In the genomic region with DNA sequence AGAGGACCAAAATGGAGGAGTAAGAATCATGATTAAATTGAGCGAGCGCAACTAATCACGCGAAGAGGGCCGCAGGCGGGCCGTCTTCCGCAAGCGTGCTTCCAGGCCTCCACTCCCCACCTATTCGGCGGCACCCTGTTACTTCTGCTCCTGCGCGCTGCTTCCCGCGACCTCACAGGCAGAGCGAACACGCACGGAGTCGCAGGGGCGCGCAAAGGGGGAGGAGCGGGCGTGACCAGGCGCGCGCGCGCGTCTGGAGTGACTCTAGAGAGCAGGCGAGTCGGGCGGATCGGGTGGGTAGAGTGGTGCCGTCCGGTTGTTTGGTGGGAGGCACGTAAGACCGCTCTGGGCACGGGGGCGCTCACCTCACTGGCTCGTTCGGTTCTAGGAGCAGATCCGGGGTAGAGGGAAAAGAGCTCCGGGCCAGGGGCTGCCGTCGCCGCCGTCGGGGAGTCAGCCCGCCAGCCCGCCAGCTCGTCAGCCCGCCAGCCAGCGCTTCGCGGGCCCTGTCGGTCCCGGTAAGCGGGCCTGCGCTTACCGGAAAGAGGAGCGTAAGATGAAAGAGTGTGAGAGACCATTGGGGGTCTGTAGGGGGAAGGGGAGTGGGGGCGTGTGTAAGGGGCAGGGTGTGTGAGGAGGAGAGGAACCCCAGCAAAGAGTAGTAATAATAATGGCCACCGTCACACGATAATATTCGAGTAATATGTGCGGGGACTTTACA, we compare ENCODE assay signal across 1 cellular context.
TF ChIP-seq lines count a peak whose summit lies in the region.

A gene (plus strand): TSS at position 377 of the 721 bp plus-strand sequence. CDS start 4,652 bp downstream, outside the sequence.

TF ChIP-seq in K562, 482 proteins besides CTCF, POLR2A, EP300 and RAD21 (continued from another document and continues in another):
- TF ChIP-seq, protein P1, sequence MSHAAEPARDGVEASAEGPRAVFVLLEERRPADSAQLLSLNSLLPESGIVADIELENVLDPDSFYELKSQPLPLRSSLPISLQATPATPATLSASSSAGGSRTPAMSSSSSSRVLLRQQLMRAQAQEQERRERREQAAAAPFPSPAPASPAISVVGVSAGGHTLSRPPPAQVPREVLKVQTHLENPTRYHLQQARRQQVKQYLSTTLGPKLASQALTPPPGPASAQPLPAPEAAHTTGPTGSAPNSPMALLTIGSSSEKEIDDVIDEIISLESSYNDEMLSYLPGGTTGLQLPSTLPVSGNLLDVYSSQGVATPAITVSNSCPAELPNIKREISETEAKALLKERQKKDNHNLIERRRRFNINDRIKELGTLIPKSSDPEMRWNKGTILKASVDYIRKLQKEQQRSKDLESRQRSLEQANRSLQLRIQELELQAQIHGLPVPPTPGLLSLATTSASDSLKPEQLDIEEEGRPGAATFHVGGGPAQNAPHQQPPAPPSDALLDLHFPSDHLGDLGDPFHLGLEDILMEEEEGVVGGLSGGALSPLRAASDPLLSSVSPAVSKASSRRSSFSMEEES (CRISPR knock-in tag; IDR thresholded peaks at IDR 0.05), result no peak
- TF ChIP-seq BHLHE40 (IDR thresholded peaks at IDR 0.05; ENCODE audit: low read length), result peak; percentile 72; the same call in 1 of the 2 replicates
- TF ChIP-seq ZNF24 (IDR thresholded peaks at IDR 0.05), result peak; percentile 34; the same call in 1 of the 2 replicates
- peak; percentile 61; the same call in 1 of the 2 replicates for TF ChIP-seq ZNF766 (CRISPR knock-in tag; conservative IDR thresholded peaks at IDR 0.05)
- 0 out of 2 replicates have a peak, but pooled peaks have one; percentile 11 for TF ChIP-seq NFRKB (IDR thresholded peaks at IDR 0.05; ENCODE audit: low read depth)
- no peak for TF ChIP-seq HMG20A (CRISPR knock-in tag; conservative IDR thresholded peaks at IDR 0.05)
- TF ChIP-seq, protein P2, sequence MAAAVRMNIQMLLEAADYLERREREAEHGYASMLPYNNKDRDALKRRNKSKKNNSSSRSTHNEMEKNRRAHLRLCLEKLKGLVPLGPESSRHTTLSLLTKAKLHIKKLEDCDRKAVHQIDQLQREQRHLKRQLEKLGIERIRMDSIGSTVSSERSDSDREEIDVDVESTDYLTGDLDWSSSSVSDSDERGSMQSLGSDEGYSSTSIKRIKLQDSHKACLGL (CRISPR knock-in tag; IDR thresholded peaks at IDR 0.05; ENCODE audit: borderline replicate concordance, poor library complexity, severe bottlenecking), result no peak
- TF ChIP-seq FIP1L1 (IDR thresholded peaks at IDR 0.05; ENCODE audit: low read depth, low read length, poor library complexity, severe bottlenecking), result peak; percentile 91
- 0 out of 2 replicates have a peak, but pooled peaks have one; percentile 14 for TF ChIP-seq DPF2 (IDR thresholded peaks at IDR 0.05)
- 0 out of 2 replicates have a peak, but pooled peaks have one; percentile 13 for TF ChIP-seq SMAD3 (CRISPR knock-in tag; conservative IDR thresholded peaks at IDR 0.05)
- peak; percentile 43 for TF ChIP-seq MTA3 (IDR thresholded peaks at IDR 0.05; ENCODE audit: borderline replicate concordance)
- no peak for TF ChIP-seq ZNF212 (CRISPR knock-in tag; IDR thresholded peaks at IDR 0.05)
- peak; percentile 65 for TF ChIP-seq HNRNPLL (IDR thresholded peaks at IDR 0.05; ENCODE audit: low read depth, low read length, poor library complexity, severe bottlenecking)
- peak; percentile 61 for TF ChIP-seq RBBP5 (IDR thresholded peaks at IDR 0.05; ENCODE audit: borderline replicate concordance, insufficient read depth, low read length, poor library complexity, severe bottlenecking)
- peak; percentile 93 for TF ChIP-seq POLR2G (IDR thresholded peaks at IDR 0.05; ENCODE audit: low read depth, low read length)
- peak; percentile 92 for TF ChIP-seq RBFOX2 (IDR thresholded peaks at IDR 0.05; ENCODE audit: low read depth, low read length)
- TF ChIP-seq ILK (tag; IDR thresholded peaks at IDR 0.05; ENCODE audit: borderline replicate concordance, low read depth), result no peak
- no peak for TF ChIP-seq ZNF589 (CRISPR knock-in tag; IDR thresholded peaks at IDR 0.05; ENCODE audit: low read depth)
- TF ChIP-seq, protein P3, sequence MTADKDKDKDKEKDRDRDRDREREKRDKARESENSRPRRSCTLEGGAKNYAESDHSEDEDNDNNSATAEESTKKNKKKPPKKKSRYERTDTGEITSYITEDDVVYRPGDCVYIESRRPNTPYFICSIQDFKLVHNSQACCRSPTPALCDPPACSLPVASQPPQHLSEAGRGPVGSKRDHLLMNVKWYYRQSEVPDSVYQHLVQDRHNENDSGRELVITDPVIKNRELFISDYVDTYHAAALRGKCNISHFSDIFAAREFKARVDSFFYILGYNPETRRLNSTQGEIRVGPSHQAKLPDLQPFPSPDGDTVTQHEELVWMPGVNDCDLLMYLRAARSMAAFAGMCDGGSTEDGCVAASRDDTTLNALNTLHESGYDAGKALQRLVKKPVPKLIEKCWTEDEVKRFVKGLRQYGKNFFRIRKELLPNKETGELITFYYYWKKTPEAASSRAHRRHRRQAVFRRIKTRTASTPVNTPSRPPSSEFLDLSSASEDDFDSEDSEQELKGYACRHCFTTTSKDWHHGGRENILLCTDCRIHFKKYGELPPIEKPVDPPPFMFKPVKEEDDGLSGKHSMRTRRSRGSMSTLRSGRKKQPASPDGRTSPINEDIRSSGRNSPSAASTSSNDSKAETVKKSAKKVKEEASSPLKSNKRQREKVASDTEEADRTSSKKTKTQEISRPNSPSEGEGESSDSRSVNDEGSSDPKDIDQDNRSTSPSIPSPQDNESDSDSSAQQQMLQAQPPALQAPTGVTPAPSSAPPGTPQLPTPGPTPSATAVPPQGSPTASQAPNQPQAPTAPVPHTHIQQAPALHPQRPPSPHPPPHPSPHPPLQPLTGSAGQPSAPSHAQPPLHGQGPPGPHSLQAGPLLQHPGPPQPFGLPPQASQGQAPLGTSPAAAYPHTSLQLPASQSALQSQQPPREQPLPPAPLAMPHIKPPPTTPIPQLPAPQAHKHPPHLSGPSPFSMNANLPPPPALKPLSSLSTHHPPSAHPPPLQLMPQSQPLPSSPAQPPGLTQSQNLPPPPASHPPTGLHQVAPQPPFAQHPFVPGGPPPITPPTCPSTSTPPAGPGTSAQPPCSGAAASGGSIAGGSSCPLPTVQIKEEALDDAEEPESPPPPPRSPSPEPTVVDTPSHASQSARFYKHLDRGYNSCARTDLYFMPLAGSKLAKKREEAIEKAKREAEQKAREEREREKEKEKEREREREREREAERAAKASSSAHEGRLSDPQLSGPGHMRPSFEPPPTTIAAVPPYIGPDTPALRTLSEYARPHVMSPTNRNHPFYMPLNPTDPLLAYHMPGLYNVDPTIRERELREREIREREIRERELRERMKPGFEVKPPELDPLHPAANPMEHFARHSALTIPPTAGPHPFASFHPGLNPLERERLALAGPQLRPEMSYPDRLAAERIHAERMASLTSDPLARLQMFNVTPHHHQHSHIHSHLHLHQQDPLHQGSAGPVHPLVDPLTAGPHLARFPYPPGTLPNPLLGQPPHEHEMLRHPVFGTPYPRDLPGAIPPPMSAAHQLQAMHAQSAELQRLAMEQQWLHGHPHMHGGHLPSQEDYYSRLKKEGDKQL (CRISPR knock-in tag; IDR thresholded peaks at IDR 0.05; ENCODE audit: borderline replicate concordance), result no peak
- TF ChIP-seq RBM39 (optimal IDR thresholded peaks at IDR 0.05; ENCODE audit: low read depth, low read length), result no peak
- TF ChIP-seq NFXL1 (CRISPR knock-in tag; IDR thresholded peaks at IDR 0.05), result no peak
- TF ChIP-seq KAT7 (CRISPR knock-in tag; IDR thresholded peaks at IDR 0.05; ENCODE audit: borderline replicate concordance), result peak; percentile 67; the same call in 1 of the 2 replicates
- TF ChIP-seq TCF7 (IDR thresholded peaks at IDR 0.05; ENCODE audit: borderline replicate concordance), result no peak
- peak in 1 of 2 experiments; percentile 26; a peak in 1 of 4 replicates for TF ChIP-seq TBL1XR1 (IDR thresholded peaks at IDR 0.05; ENCODE audit: low read length in 2 of 2)
- no peak; the same call in 1 of the 2 replicates for TF ChIP-seq FOXM1 (IDR thresholded peaks at IDR 0.05; ENCODE audit: low read depth)
- TF ChIP-seq FOXM1 (CRISPR knock-in tag; IDR thresholded peaks at IDR 0.05; ENCODE audit: low read depth), result 0 out of 2 replicates have a peak, but pooled peaks have one; percentile 54
- TF ChIP-seq ZNF707 (CRISPR knock-in tag; conservative IDR thresholded peaks at IDR 0.05), result 0 out of 2 replicates have a peak, but pooled peaks have one; percentile 29
- TF ChIP-seq HDAC6 (IDR thresholded peaks at IDR 0.05; ENCODE audit: low read depth, low read length), result no peak
- TF ChIP-seq BRF1 (IDR thresholded peaks at IDR 0.05; ENCODE audit: borderline replicate concordance, extremely low read depth, insufficient read length), result no peak
- no peak for TF ChIP-seq CREBBP (IDR thresholded peaks at IDR 0.05; ENCODE audit: low read depth, low read length)
- peak; percentile 88 for TF ChIP-seq HMGN3 (IDR thresholded peaks at IDR 0.05; ENCODE audit: borderline replicate concordance, extremely low read depth, insufficient read length, low read depth, low read length)
- TF ChIP-seq ZNF431 (CRISPR knock-in tag; IDR thresholded peaks at IDR 0.05), result peak; percentile 69
- TF ChIP-seq, protein P4, sequence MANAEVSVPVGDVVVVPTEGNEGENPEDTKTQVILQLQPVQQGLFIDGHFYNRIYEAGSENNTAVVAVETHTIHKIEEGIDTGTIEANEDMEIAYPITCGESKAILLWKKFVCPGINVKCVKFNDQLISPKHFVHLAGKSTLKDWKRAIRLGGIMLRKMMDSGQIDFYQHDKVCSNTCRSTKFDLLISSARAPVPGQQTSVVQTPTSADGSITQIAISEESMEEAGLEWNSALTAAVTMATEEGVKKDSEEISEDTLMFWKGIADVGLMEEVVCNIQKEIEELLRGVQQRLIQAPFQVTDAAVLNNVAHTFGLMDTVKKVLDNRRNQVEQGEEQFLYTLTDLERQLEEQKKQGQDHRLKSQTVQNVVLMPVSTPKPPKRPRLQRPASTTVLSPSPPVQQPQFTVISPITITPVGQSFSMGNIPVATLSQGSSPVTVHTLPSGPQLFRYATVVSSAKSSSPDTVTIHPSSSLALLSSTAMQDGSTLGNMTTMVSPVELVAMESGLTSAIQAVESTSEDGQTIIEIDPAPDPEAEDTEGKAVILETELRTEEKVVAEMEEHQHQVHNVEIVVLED (CRISPR knock-in tag; IDR thresholded peaks at IDR 0.05), result peak; percentile 95
- no peak for TF ChIP-seq KAT8 (IDR thresholded peaks at IDR 0.05; ENCODE audit: low read depth)
- no peak for TF ChIP-seq CBX2 (IDR thresholded peaks at IDR 0.05; ENCODE audit: insufficient read depth, low read length, poor library complexity, severe bottlenecking)
- TF ChIP-seq, protein P5, sequence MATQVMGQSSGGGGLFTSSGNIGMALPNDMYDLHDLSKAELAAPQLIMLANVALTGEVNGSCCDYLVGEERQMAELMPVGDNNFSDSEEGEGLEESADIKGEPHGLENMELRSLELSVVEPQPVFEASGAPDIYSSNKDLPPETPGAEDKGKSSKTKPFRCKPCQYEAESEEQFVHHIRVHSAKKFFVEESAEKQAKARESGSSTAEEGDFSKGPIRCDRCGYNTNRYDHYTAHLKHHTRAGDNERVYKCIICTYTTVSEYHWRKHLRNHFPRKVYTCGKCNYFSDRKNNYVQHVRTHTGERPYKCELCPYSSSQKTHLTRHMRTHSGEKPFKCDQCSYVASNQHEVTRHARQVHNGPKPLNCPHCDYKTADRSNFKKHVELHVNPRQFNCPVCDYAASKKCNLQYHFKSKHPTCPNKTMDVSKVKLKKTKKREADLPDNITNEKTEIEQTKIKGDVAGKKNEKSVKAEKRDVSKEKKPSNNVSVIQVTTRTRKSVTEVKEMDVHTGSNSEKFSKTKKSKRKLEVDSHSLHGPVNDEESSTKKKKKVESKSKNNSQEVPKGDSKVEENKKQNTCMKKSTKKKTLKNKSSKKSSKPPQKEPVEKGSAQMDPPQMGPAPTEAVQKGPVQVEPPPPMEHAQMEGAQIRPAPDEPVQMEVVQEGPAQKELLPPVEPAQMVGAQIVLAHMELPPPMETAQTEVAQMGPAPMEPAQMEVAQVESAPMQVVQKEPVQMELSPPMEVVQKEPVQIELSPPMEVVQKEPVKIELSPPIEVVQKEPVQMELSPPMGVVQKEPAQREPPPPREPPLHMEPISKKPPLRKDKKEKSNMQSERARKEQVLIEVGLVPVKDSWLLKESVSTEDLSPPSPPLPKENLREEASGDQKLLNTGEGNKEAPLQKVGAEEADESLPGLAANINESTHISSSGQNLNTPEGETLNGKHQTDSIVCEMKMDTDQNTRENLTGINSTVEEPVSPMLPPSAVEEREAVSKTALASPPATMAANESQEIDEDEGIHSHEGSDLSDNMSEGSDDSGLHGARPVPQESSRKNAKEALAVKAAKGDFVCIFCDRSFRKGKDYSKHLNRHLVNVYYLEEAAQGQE (CRISPR knock-in tag; IDR thresholded peaks at IDR 0.05; ENCODE audit: low read depth), result peak; percentile 61
- peak; percentile 28 to 80; a peak in 2 of 4 replicates for TF ChIP-seq NONO (IDR thresholded peaks at IDR 0.05; ENCODE audit: low read depth in 2 of 2, low read length in 1 of 2)
- TF ChIP-seq KLF13 (tag; IDR thresholded peaks at IDR 0.05; ENCODE audit: borderline replicate concordance, low read depth), result 0 out of 2 replicates have a peak, but pooled peaks have one; percentile 20
- TF ChIP-seq, protein P6, sequence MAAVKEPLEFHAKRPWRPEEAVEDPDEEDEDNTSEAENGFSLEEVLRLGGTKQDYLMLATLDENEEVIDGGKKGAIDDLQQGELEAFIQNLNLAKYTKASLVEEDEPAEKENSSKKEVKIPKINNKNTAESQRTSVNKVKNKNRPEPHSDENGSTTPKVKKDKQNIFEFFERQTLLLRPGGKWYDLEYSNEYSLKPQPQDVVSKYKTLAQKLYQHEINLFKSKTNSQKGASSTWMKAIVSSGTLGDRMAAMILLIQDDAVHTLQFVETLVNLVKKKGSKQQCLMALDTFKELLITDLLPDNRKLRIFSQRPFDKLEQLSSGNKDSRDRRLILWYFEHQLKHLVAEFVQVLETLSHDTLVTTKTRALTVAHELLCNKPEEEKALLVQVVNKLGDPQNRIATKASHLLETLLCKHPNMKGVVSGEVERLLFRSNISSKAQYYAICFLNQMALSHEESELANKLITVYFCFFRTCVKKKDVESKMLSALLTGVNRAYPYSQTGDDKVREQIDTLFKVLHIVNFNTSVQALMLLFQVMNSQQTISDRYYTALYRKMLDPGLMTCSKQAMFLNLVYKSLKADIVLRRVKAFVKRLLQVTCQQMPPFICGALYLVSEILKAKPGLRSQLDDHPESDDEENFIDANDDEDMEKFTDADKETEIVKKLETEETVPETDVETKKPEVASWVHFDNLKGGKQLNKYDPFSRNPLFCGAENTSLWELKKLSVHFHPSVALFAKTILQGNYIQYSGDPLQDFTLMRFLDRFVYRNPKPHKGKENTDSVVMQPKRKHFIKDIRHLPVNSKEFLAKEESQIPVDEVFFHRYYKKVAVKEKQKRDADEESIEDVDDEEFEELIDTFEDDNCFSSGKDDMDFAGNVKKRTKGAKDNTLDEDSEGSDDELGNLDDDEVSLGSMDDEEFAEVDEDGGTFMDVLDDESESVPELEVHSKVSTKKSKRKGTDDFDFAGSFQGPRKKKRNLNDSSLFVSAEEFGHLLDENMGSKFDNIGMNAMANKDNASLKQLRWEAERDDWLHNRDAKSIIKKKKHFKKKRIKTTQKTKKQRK (IDR thresholded peaks at IDR 0.05; ENCODE audit: borderline replicate concordance, low read depth, low read length), result no peak
- no peak for TF ChIP-seq FOXK1 (CRISPR knock-in tag; IDR thresholded peaks at IDR 0.05; ENCODE audit: borderline replicate concordance)
